Comparison of ENCODE assay signal across 12 cellular contexts in genomic region chr19:11460207-11460606, GRCh38. TPM values are rescaled to one million over a fixed set of nuclear protein-coding genes. Genes with fewer than 3 reads are reported as not detected.
DNase-seq lines count a peak whose midpoint lies in the region; ATAC-seq, FAIRE-seq and TF ChIP-seq lines count a peak whose summit lies in the region.
"Had no signal": no experiment of that assay in that cellular context is flagged by ENCODE, and none has a peak within 500 bp of the region (broad histone marks: within the 10 kb centered on the region; RNA-seq: fewer than 3 reads in every experiment).

No MANE protein-coding gene starts in this region.

- no peak overlapping the region for H3K4me3 Mint-ChIP-seq in Calu3 (ENCODE audit: low read depth, unreplicated experiment)
- H3K4me3 Mint-ChIP-seq in WTC11: no peak overlapping the region

- TF ChIP-seq CTCF in Calu3 (IDR thresholded peaks at IDR 0.05; ENCODE audit: unreplicated experiment) (peak; percentile 15), WTC11 (IDR thresholded peaks at IDR 0.05) (0 out of 2 replicates have a peak, but pooled peaks have one; percentile 27)

- H3K4me1 Mint-ChIP-seq in Calu3 (ENCODE audit: low read depth, unreplicated experiment): no peaks in the 10 kb centered on the region
- peaks cover 5% of the 10 kb centered on the region for H3K4me1 Mint-ChIP-seq in WTC11

- no peak for DNase-seq in Calu3
- DNase-seq in GM12892 (ENCODE audit: insufficient read length): peak; percentile 41
- peak; percentile 46 for DNase-seq in WTC11 (ENCODE audit: low spot score)
- peak; percentile 49 for DNase-seq in iPS-NIHi7 (ENCODE audit: extremely low spot score)
- no peak for DNase-seq in NCI-H146 treated with DMSO at 0.1 percent for 48 hours (lab: John Stamatoyannopoulos, UW; ENCODE audit: unreplicated experiment)
- DNase-seq: heart right ventricle, sigmoid colon, uterus had no signal

- H3K27ac Mint-ChIP-seq in Calu3 (ENCODE audit: unreplicated experiment): no peak overlapping the region
- H3K27ac Mint-ChIP-seq in WTC11: no peak overlapping the region

- ATAC-seq in WTC11 (no peak), GM21526 (IDR thresholded peaks at IDR 0.05; ENCODE audit: low FRiP score, unreplicated experiment) (no peak), GM21390 (IDR thresholded peaks at IDR 0.05; ENCODE audit: unreplicated experiment) (no peak), GM19397 (IDR thresholded peaks at IDR 0.05; ENCODE audit: unreplicated experiment) (no peak)
- ATAC-seq: Right ventricle myocardium inferior had no signal

- no TSS peak for BruUV-seq in Calu3 (replicated peaks; lab: Mats Ljungman, UMichigan)

- FAIRE-seq in GM12892 (lab: Jason Lieb, UNC): no peak

- CTCF ChIA-PET in Calu3 (lab: Charles Lee): no interaction called here
- CTCF ChIA-PET in WTC11 (lab: Charles Lee): no interaction called here

- no peak for TF ChIP-seq POLR2A in GM12892 (IDR thresholded peaks at IDR 0.05; ENCODE audit: low read depth, low read length)

- intact Hi-C loops in Calu3 (cut with micrococcal nuclease; ENCODE audit: unreplicated experiment): no loop called here

- no peaks in the 10 kb centered on the region for H3K9me3 Mint-ChIP-seq in Calu3 (ENCODE audit: low read depth, unreplicated experiment)
- no peaks in the 10 kb centered on the region for H3K9me3 Mint-ChIP-seq in WTC11

- H3K27me3 Mint-ChIP-seq in Calu3 (ENCODE audit: unreplicated experiment) (peaks cover 18% of the 10 kb centered on the region), WTC11 (ENCODE audit: low read depth) (no peaks in the 10 kb centered on the region)

- H3K36me3 Mint-ChIP-seq in Calu3 (ENCODE audit: insufficient read depth, unreplicated experiment): no peaks in the 10 kb centered on the region
- H3K36me3 Mint-ChIP-seq in WTC11: no peaks in the 10 kb centered on the region

- POLR2A ChIA-PET in WTC11 (lab: Charles Lee): no interaction called here

TF ChIP-seq in WTC11, 78 proteins besides CTCF, POLR2A, EP300 and RAD21:
- peak; percentile 94 for TF ChIP-seq GTF2I (CRISPR knock-in tag; conservative IDR thresholded peaks at IDR 0.05)
- TF ChIP-seq FOXK1 (CRISPR knock-in tag; IDR thresholded peaks at IDR 0.05): no peak

RNA-seq across cellular contexts. Expression of gene ELAVL3, which starts 20.6 kb away (rescaled TPM):
- total RNA-seq in Calu3 (2022) (not detected in 2 replicates), WTC11 (2021) (1.4 to 3.0 TPM (median 1.6 TPM) in 3 replicates)
- polyA plus RNA-seq in GM12892 (2012; ENCODE audit: missing spikeins): 0.38 TPM

RNA-seq across cellular contexts. Expression of gene PRKCSH, which starts 24.8 kb away (rescaled TPM):
- total RNA-seq in Calu3 (2022): 298 and 318 TPM in 2 replicates
- 113 TPM for polyA plus RNA-seq in GM12892 (2012; ENCODE audit: missing spikeins)
- total RNA-seq in WTC11 (2021): 396 to 405 TPM (median 402 TPM) in 3 replicates

RNA-seq across cellular contexts. Expression of gene ODAD3, which starts 25.3 kb away (rescaled TPM):
- total RNA-seq in Calu3 (2022) (not detected in 2 replicates), WTC11 (2021) (4.1 to 5.8 TPM (median 4.8 TPM) in 3 replicates)
- 0.74 TPM for polyA plus RNA-seq in GM12892 (2012; ENCODE audit: missing spikeins)
- total RNA-seq: sigmoid colon had no signal

RNA-seq across cellular contexts. Expression of gene RGL3, which starts 41.1 kb away (rescaled TPM):
- total RNA-seq in Calu3 (2022) (83.1 and 84.1 TPM in 2 replicates), WTC11 (2021) (69.0 to 88.3 TPM (median 86.0 TPM) in 3 replicates)
- 0.34 TPM for polyA plus RNA-seq in GM12892 (2012; ENCODE audit: missing spikeins)

RNA-seq across cellular contexts. Expression of gene ZNF653, which starts 45.4 kb away (rescaled TPM):
- total RNA-seq in Calu3 (2022) (8.8 and 9.5 TPM in 2 replicates), WTC11 (2021) (10.3 to 13.4 TPM (median 11.5 TPM) in 3 replicates)
- polyA plus RNA-seq in GM12892 (2012; ENCODE audit: missing spikeins): 3.9 TPM

Comparison
In these comparisons a context has a peak if more than half of its experiments do, and no peak if none do; other contexts are left out.
1. DNase-seq: peak in GM12892 (single experiment), WTC11 (single experiment) and iPS-NIHi7 (single experiment); none in Calu3 (single experiment) and NCI-H146 treated with DMSO at 0.1 percent for 48 hours (single experiment).